7 cellular contexts compared by ENCODE assay signal in the genomic region with DNA sequence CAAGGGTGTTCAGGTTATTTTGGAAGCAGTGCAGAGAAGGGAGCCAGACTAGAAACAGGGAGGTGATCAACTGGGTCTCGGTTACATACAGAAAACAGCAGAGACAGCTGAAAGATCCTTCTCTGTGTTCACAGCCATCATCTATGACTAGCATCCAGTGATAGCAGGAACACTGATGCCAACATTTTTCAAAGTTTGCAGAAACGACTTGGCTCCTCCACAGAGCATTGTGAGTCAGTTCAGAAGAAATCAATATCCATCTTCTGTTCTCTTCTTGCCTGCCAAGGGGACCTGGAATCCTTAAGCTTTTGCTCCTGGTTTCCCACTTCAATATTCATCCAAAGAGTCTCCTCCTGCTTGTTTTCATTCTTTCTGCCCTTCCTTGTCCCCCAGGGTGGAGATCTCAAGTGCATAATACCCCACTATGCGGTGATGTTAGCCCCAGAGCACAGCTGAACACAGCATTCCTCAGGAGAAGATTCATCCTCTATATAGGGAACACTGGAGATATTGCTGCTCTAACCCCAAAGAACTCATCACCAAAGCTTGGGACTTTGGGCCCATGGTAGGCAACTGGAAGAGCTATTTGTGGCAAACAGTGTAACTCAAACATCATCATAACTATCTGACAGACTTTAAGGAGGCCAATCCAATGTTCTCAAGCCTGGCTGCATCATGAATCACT.
DNase-seq lines count a peak whose midpoint lies in the region.
"Not testable (repeated sequence)": the region's sequence is repeated elsewhere in the genome, so short reads cannot be mapped to it uniquely, and the experiment has no call there.

No MANE protein-coding gene starts in this region.

- H3K27ac ChIP-seq in GM23248, result peak overlapping the region; percentile 60
- H3K27ac ChIP-seq in mesenchymal stem cell (ENCODE audit: low read length, poor library complexity, severe bottlenecking), result not testable (repeated sequence)

- not testable (repeated sequence) for H3K36me3 ChIP-seq in GM23248 (ENCODE audit: low read depth); mesenchymal stem cell (ENCODE audit: control insufficient read depth in 1 of 2, insufficient read depth in 2 of 2, low read depth in 1 of 2, low read length in 2 of 2); skeletal muscle satellite cell (ENCODE audit: insufficient read depth, low read length)

- H3K4me2 ChIP-seq in GM23248 (ENCODE audit: unreplicated experiment), result peak overlapping the region; percentile 51
- not testable (repeated sequence) for H3K4me2 ChIP-seq in mesenchymal stem cell (ENCODE audit: low read length, poor library complexity, severe bottlenecking)
- H3K4me2 ChIP-seq in skeletal muscle satellite cell (ENCODE audit: low read length), result peak overlapping the region; percentile 28

- H3K9ac ChIP-seq in GM23248 (0 out of 2 replicates have a peak overlapping the region, but pooled peaks have one; percentile 11), mesenchymal stem cell (ENCODE audit: low read length) (peak overlapping the region; percentile 52)
- H3K9ac ChIP-seq in skeletal muscle satellite cell (ENCODE audit: low read depth, low read length), result not testable (repeated sequence)

- H3K4me1 Mint-ChIP-seq in activated CD4-positive, alpha-beta T cell treated with anti-CD3 and anti-CD28 coated beads, Interleukin-2, amount 10 ng/mL, durations not matched to agents 24 days and 14 days, result not testable (repeated sequence)

- H4K91ac ChIP-seq in mesenchymal stem cell (ENCODE audit: low read length), result not testable (repeated sequence)

- not testable (repeated sequence) for H2AK5ac ChIP-seq in mesenchymal stem cell (ENCODE audit: low read length, severe bottlenecking)

- H3K79me1 ChIP-seq in mesenchymal stem cell (replicated peaks; ENCODE audit: low read length, poor library complexity, severe bottlenecking), result not testable (repeated sequence)

- WGBS in GM23248 (ENCODE audit: low coverage in 1 of 2, low lambda C conversion rate in 2 of 2, missing lambda C conversion rate in 2 of 2), 2 experiments, result 13 to 18% methylated on average over 3 of the region's 3 CpGs
- 95% methylated on average over 3 of the region's 3 CpGs for WGBS in mesenchymal stem cell

- not testable (repeated sequence) for H2BK5ac ChIP-seq in mesenchymal stem cell (ENCODE audit: low read depth, low read length, poor library complexity, severe bottlenecking)

- not testable (repeated sequence) for H2BK12ac ChIP-seq in mesenchymal stem cell (ENCODE audit: low read length in 2 of 2)

- H2BK120ac ChIP-seq in mesenchymal stem cell (ENCODE audit: low read depth, low read length), result not testable (repeated sequence)

- not testable (repeated sequence) for H3K9me3 Mint-ChIP-seq in activated CD4-positive, alpha-beta T cell treated with anti-CD3 and anti-CD28 coated beads, Interleukin-2, amount 10 ng/mL, durations not matched to agents 24 days and 14 days

- not testable (repeated sequence) for H4K8ac ChIP-seq in mesenchymal stem cell (ENCODE audit: low read length)

- peak overlapping the region; percentile 26 for H2AFZ ChIP-seq in GM23248
- not testable (repeated sequence) for H2AFZ ChIP-seq in mesenchymal stem cell (ENCODE audit: low read depth, low read length)

- H3K18ac ChIP-seq in mesenchymal stem cell (ENCODE audit: low read depth in 1 of 2, low read length in 2 of 2), result not testable (repeated sequence)

- intact Hi-C loops in activated CD4-positive, alpha-beta T cell treated with anti-CD3 and anti-CD28 coated beads, Interleukin-2, amount 10 ng/mL, durations not matched to agents 24 days and 14 days (cut with micrococcal nuclease), result not testable (repeated sequence)

- H3K4ac ChIP-seq in mesenchymal stem cell (ENCODE audit: low read depth in 1 of 2, low read length in 2 of 2), result not testable (repeated sequence)

- not testable (repeated sequence) for H3K79me2 ChIP-seq in GM23248 (ENCODE audit: insufficient read depth)

- H3K4me1 ChIP-seq in GM23248 (ENCODE audit: insufficient read depth), result peaks cover 19% of the 10 kb centered on the region
- H3K4me1 ChIP-seq in mesenchymal stem cell (ENCODE audit: control insufficient read depth, insufficient read depth, low read depth, low read length); skeletal muscle satellite cell (ENCODE audit: control insufficient read depth, insufficient read depth, low read length): not testable (repeated sequence)

- DNase-seq in AG20443 (ENCODE audit: low spot score), result peak; percentile 57
- peak; percentile 84 for DNase-seq in GM23248
- DNase-seq in NCI-H446 treated with DMSO at 0.1 percent for 48 hours (lab: John Stamatoyannopoulos, UW), result peak; percentile 64
- DNase-seq in activated CD4-positive, alpha-beta T cell treated with anti-CD3 and anti-CD28 coated beads, Interleukin-2, amount 10 ng/mL, durations not matched to agents 24 days and 14 days, result peak; percentile 23
- peak; percentile 42 for DNase-seq in fibroblast of gingiva (ENCODE audit: low read depth)
- DNase-seq in mesenchymal stem cell, result not testable (repeated sequence)

- H3K9me2 ChIP-seq in GM23248 (ENCODE audit: insufficient read depth), result not testable (repeated sequence)

- H3K27ac Mint-ChIP-seq in activated CD4-positive, alpha-beta T cell treated with anti-CD3 and anti-CD28 coated beads, Interleukin-2, amount 10 ng/mL, durations not matched to agents 24 days and 14 days, result not testable (repeated sequence)

- not testable (repeated sequence) for H3K9me3 ChIP-seq in GM23248 (ENCODE audit: low read depth); mesenchymal stem cell (ENCODE audit: control insufficient read depth, low read length); skeletal muscle satellite cell (replicated peaks; ENCODE audit: low read length)

- H3K4me3 ChIP-seq in GM23248, result peak overlapping the region; percentile 50; the same call in 1 of the 2 replicates
- H3K4me3 ChIP-seq in mesenchymal stem cell (ENCODE audit: insufficient read depth in 1 of 2, low read depth in 1 of 2, low read length in 2 of 2); skeletal muscle satellite cell (ENCODE audit: low read length): not testable (repeated sequence)

- H3K14ac ChIP-seq in mesenchymal stem cell (ENCODE audit: low read length in 2 of 2), result not testable (repeated sequence)

- peaks cover 56% of the 10 kb centered on the region for H3K27me3 Mint-ChIP-seq in activated CD4-positive, alpha-beta T cell treated with anti-CD3 and anti-CD28 coated beads, Interleukin-2, amount 10 ng/mL, durations not matched to agents 24 days and 14 days

- H3K36me3 Mint-ChIP-seq in activated CD4-positive, alpha-beta T cell treated with anti-CD3 and anti-CD28 coated beads, Interleukin-2, amount 10 ng/mL, durations not matched to agents 24 days and 14 days (ENCODE audit: low read depth), result not testable (repeated sequence)

- H3K4me3 Mint-ChIP-seq in activated CD4-positive, alpha-beta T cell treated with anti-CD3 and anti-CD28 coated beads, Interleukin-2, amount 10 ng/mL, durations not matched to agents 24 days and 14 days, result not testable (repeated sequence)

- H3K23ac ChIP-seq in mesenchymal stem cell (ENCODE audit: low read length in 2 of 2), result not testable (repeated sequence)

- H3K27me3 ChIP-seq in GM23248 (replicated peaks; ENCODE audit: insufficient read depth); mesenchymal stem cell (ENCODE audit: control insufficient read depth in 1 of 2, insufficient read depth in 1 of 2, low read length in 2 of 2); skeletal muscle satellite cell (ENCODE audit: control insufficient read depth, insufficient read depth, low read length): not testable (repeated sequence)

- peaks cover 26% of the 10 kb centered on the region for H3F3A ChIP-seq in GM23248 (ENCODE audit: insufficient read depth)

- in situ Hi-C loops in GM23248 (cut with MboI), result not testable (repeated sequence)

- H2BK15ac ChIP-seq in mesenchymal stem cell (ENCODE audit: low read depth, poor library complexity, severe bottlenecking), result not testable (repeated sequence)

- H4K20me1 ChIP-seq in GM23248 (ENCODE audit: insufficient read depth), result not testable (repeated sequence)
